In the genomic region with DNA sequence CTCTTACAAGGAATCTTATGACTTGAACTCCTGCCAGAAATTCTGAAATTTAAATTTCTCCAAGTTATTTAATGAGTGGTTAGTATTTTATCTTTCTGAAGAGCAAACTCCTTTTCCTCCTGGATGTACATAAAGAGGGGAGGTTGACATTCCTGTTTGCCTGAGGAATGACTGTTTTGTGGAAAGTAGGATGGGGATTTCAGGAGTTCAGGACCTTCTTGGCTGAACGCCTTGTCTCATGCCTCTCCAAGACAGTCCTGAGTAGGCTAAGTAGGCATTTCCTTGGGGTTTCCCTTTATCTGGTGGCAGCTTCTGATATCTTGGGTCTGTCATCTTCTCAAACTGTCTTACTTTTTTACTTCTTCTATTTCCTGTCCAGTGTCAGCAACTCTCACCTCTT, we compare ENCODE assay signal across 34 cellular contexts.
"Had no signal": no experiment of that assay in that cellular context is flagged by ENCODE, and none has a peak within 500 bp of the region (broad histone marks: within the 10 kb centered on the region; RNA-seq: fewer than 3 reads in every experiment).

No MANE protein-coding gene starts in this region.

- H3K9me3 ChIP-seq: adrenal gland, body of pancreas had no signal

- ATAC-seq: activated CD4-positive, CD25-positive, alpha-beta regulatory T cell treated with anti-CD3 and anti-CD28 coated beads, Interleukin-2, amount 50 U/mL, for 24 hours; activated CD8-positive, alpha-beta memory T cell treated with anti-CD3 and anti-CD28 coated beads, Interleukin-2, amount 10 ng/mL, durations not matched to agents 7 days and 5 days; activated CD8-positive, alpha-beta T cell treated with anti-CD3 and anti-CD28 coated beads, Interleukin-2, amount 10 ng/mL, durations not matched to agents 7 days and 5 days; activated naive CD8-positive, alpha-beta T cell treated with anti-CD3 and anti-CD28 coated beads, Interleukin-2, amount 50 U/mL, for 24 hours; body of pancreas; effector memory CD8-positive, alpha-beta T cell; esophagus mucosa; T-helper 17 cell had no signal

- H3K4me1 Mint-ChIP-seq: activated B cell treated with CpG ODN at 0.5 μM for 24 hours; activated CD8-positive, alpha-beta memory T cell treated with anti-CD3 and anti-CD28 coated beads, Interleukin-2, amount 10 ng/mL, durations not matched to agents 7 days and 5 days; activated naive CD4-positive, alpha-beta T cell treated with anti-CD3 and anti-CD28 coated beads, Interleukin-2, amount 50 U/mL, for 24 hours; activated naive CD8-positive, alpha-beta T cell treated with anti-CD3 and anti-CD28 coated beads for 36 hours; activated naive CD8-positive, alpha-beta T cell treated with anti-CD3 and anti-CD28 coated beads, Interleukin-2, amount 50 U/mL, for 24 hours; T-helper 17 cell had no signal

- H3K36me3 Mint-ChIP-seq: activated CD8-positive, alpha-beta memory T cell treated with anti-CD3 and anti-CD28 coated beads, Interleukin-2, amount 10 ng/mL, durations not matched to agents 7 days and 5 days; activated naive CD4-positive, alpha-beta T cell treated with anti-CD3 and anti-CD28 coated beads, Interleukin-2, amount 50 U/mL, for 24 hours; activated naive CD8-positive, alpha-beta T cell treated with anti-CD3 and anti-CD28 coated beads for 36 hours had no signal

- H3K4me1 ChIP-seq: adrenal gland, body of pancreas had no signal

- H3K9me3 Mint-ChIP-seq: activated naive CD4-positive, alpha-beta T cell treated with anti-CD3 and anti-CD28 coated beads for 36 hours; activated naive CD4-positive, alpha-beta T cell treated with anti-CD3 and anti-CD28 coated beads, Interleukin-2, amount 50 U/mL, for 24 hours; activated naive CD8-positive, alpha-beta T cell treated with anti-CD3 and anti-CD28 coated beads for 36 hours; activated T-helper 1 cell treated with anti-CD3 and anti-CD28 coated beads, Interleukin-12 subunit alpha, Interleukin-12 subunit beta, Interleukin-2, Interleukin-4 antibody, amounts not matched to agents 30 ng/mL and 10 ng/mL and 1 ng/mL, durations not matched to agents 14 hours and 24 hours and 36 hours; activated T-helper 2 cell treated with anti-CD3 and anti-CD28 coated beads, Interferon-gamma antibody, Interleukin-2, Interleukin-4, amounts not matched to agents 10 μg/mL and 5 μg/mL and 100 μg/mL, durations not matched to agents 14 hours and 24 hours and 36 hours had no signal

- H3K27me3 Mint-ChIP-seq: activated B cell treated with CpG ODN at 0.5 μM for 24 hours; activated CD8-positive, alpha-beta memory T cell treated with anti-CD3 and anti-CD28 coated beads, Interleukin-2, amount 10 ng/mL, durations not matched to agents 7 days and 5 days; activated naive CD4-positive, alpha-beta T cell treated with anti-CD3 and anti-CD28 coated beads, Interleukin-2, amount 50 U/mL, for 24 hours; activated naive CD8-positive, alpha-beta T cell treated with anti-CD3 and anti-CD28 coated beads for 36 hours; activated naive CD8-positive, alpha-beta T cell treated with anti-CD3 and anti-CD28 coated beads, Interleukin-2, amount 50 U/mL, for 24 hours; effector memory CD8-positive, alpha-beta T cell; T-helper 17 cell had no signal

- H3K27ac ChIP-seq: adrenal gland, body of pancreas, WERI-Rb-1 had no signal

- H3K36me3 ChIP-seq: adrenal gland, WERI-Rb-1 had no signal

- H3K27me3 ChIP-seq: adrenal gland, body of pancreas had no signal

- H3K4me3 ChIP-seq: adrenal gland, body of pancreas had no signal

- H3K4me3 Mint-ChIP-seq: activated B cell treated with CpG ODN at 0.5 μM for 24 hours; activated CD8-positive, alpha-beta memory T cell treated with anti-CD3 and anti-CD28 coated beads, Interleukin-2, amount 10 ng/mL, durations not matched to agents 7 days and 5 days; activated CD8-positive, alpha-beta T cell treated with anti-CD3 and anti-CD28 coated beads, Interleukin-2, amount 10 ng/mL, durations not matched to agents 7 days and 5 days; activated naive CD4-positive, alpha-beta T cell treated with anti-CD3 and anti-CD28 coated beads for 36 hours; activated naive CD4-positive, alpha-beta T cell treated with anti-CD3 and anti-CD28 coated beads, Interleukin-2, amount 50 U/mL, for 24 hours; activated naive CD8-positive, alpha-beta T cell treated with anti-CD3 and anti-CD28 coated beads for 36 hours; activated naive CD8-positive, alpha-beta T cell treated with anti-CD3 and anti-CD28 coated beads, Interleukin-2, amount 50 U/mL, for 24 hours; activated T-helper 1 cell treated with anti-CD3 and anti-CD28 coated beads, Interleukin-12 subunit alpha, Interleukin-12 subunit beta, Interleukin-2, Interleukin-4 antibody, amounts not matched to agents 30 ng/mL and 10 ng/mL and 1 ng/mL, durations not matched to agents 14 hours and 24 hours and 36 hours; effector memory CD8-positive, alpha-beta T cell; T-helper 17 cell; T-helper 2 cell treated with Interferon-gamma antibody and Interleukin-4, amounts not matched to agents 5 μg/mL and 100 μg/mL, for 36 hours had no signal

- DNase-seq: activated B cell treated with CpG ODN at 0.5 μM for 24 hours; activated CD4-positive, alpha-beta T cell treated with anti-CD3 and anti-CD28 coated beads for 48 hours; activated CD4-positive, alpha-beta T cell treated with anti-CD3 and anti-CD28 coated beads, Interleukin-2, amount 50 U/mL, for 1 hour; activated CD4-positive, alpha-beta T cell treated with anti-CD3 and anti-CD28 coated beads, Interleukin-2, amount 50 U/mL, for 48 hours; activated CD8-positive, alpha-beta memory T cell treated with anti-CD3 and anti-CD28 coated beads, Interleukin-2, amount 10 ng/mL, durations not matched to agents 7 days and 5 days; activated CD8-positive, alpha-beta memory T cell treated with anti-CD3 and anti-CD28 coated beads, Interleukin-2, amount 50 U/mL, for 4 hours; activated CD8-positive, alpha-beta T cell treated with anti-CD3 and anti-CD28 coated beads, Interleukin-2, amount 10 ng/mL, durations not matched to agents 7 days and 5 days; activated effector memory CD4-positive, alpha-beta T cell treated with anti-CD3 and anti-CD28 coated beads, Interleukin-2, amount 50 U/mL, for 16 hours; activated naive CD4-positive, alpha-beta T cell treated with anti-CD3 and anti-CD28 coated beads for 36 hours; activated naive CD8-positive, alpha-beta T cell treated with anti-CD3 and anti-CD28 coated beads for 36 hours; activated naive CD8-positive, alpha-beta T cell treated with anti-CD3 and anti-CD28 coated beads, Interleukin-2, amount 50 U/mL, for 24 hours; activated T-cell treated with anti-CD3 and anti-CD28 coated beads, Interleukin-2, amount 50 U/mL, for 1 hour; activated T-cell treated with anti-CD3 and anti-CD28 coated beads, Interleukin-2, amount 50 U/mL, for 48 hours; adrenal gland; amygdala; aorta; body of pancreas; caudate nucleus; cortex of kidney; dermis blood vessel endothelial cell; effector CD4-positive, alpha-beta T cell; effector memory CD8-positive, alpha-beta T cell; foreskin fibroblast; head of caudate nucleus; T-helper 1 cell; T-helper 17 cell; T1000; WERI-Rb-1 had no signal

- H3K27ac Mint-ChIP-seq: activated B cell treated with CpG ODN at 0.5 μM for 24 hours; activated CD8-positive, alpha-beta memory T cell treated with anti-CD3 and anti-CD28 coated beads, Interleukin-2, amount 10 ng/mL, durations not matched to agents 7 days and 5 days; activated CD8-positive, alpha-beta T cell treated with anti-CD3 and anti-CD28 coated beads, Interleukin-2, amount 10 ng/mL, durations not matched to agents 7 days and 5 days; activated naive CD4-positive, alpha-beta T cell treated with anti-CD3 and anti-CD28 coated beads for 36 hours; activated naive CD8-positive, alpha-beta T cell treated with anti-CD3 and anti-CD28 coated beads for 36 hours; activated naive CD8-positive, alpha-beta T cell treated with anti-CD3 and anti-CD28 coated beads, Interleukin-2, amount 50 U/mL, for 24 hours; activated T-helper 1 cell treated with anti-CD3 and anti-CD28 coated beads, Interleukin-12 subunit alpha, Interleukin-12 subunit beta, Interleukin-2, Interleukin-4 antibody, amounts not matched to agents 30 ng/mL and 10 ng/mL and 1 ng/mL, durations not matched to agents 14 hours and 24 hours and 36 hours; activated T-helper 2 cell treated with anti-CD3 and anti-CD28 coated beads, Interferon-gamma antibody, Interleukin-2, Interleukin-4, amounts not matched to agents 10 μg/mL and 5 μg/mL and 100 μg/mL, durations not matched to agents 14 hours and 24 hours and 36 hours; effector memory CD8-positive, alpha-beta T cell; T-helper 17 cell; T-helper 2 cell treated with Interferon-gamma antibody and Interleukin-4, amounts not matched to agents 5 μg/mL and 100 μg/mL, for 36 hours had no signal
